Comparison of ENCODE assay signal across 17 cellular contexts in genomic region chr4:128802680-128803628, GRCh38. TPM values are rescaled to one million over a fixed set of nuclear protein-coding genes. Genes with fewer than 3 reads are reported as not detected.
DNase-seq lines count a peak whose midpoint lies in the region; ATAC-seq and TF ChIP-seq lines count a peak whose summit lies in the region.
"Had no signal": no experiment of that assay in that cellular context is flagged by ENCODE, and none has a peak within 500 bp of the region (broad histone marks: within the 10 kb centered on the region; RNA-seq: fewer than 3 reads in every experiment).

No MANE protein-coding gene starts in this region.

- H3K27me3 Mint-ChIP-seq in central memory CD8-positive, alpha-beta T cell, result no peaks in the 10 kb centered on the region

- H3K4me1 ChIP-seq in KMS-11 (ENCODE audit: low read depth, poor library complexity, severe bottlenecking) (peaks cover 41% of the 10 kb centered on the region), mucosa of descending colon (ENCODE audit: low read depth) (peaks cover 6% of the 10 kb centered on the region)
- H3K4me1 ChIP-seq: ascending aorta had no signal

- H3K36me3 Mint-ChIP-seq in central memory CD8-positive, alpha-beta T cell (ENCODE audit: insufficient read depth), result no peaks in the 10 kb centered on the region

- no peak for DNase-seq in central memory CD8-positive, alpha-beta T cell (ENCODE audit: low spot score in 2 of 2)
- DNase-seq in mucosa of descending colon (no peak), SHP77 treated with DMSO at 0.1 percent for 48 hours (lab: John Stamatoyannopoulos, UW) (no peak), medulla oblongata (ENCODE audit: extremely low spot score) (no peak), NCI-H1105 (lab: John Stamatoyannopoulos, UW) (no peak)
- DNase-seq: activated gamma-delta T cell treated with Interleukin-2 at 50 U/mL for 16 hours; AML-193; hippocampal formation; left ventricle myocardium superior; NCI-H1694; NCI-H446 treated with DMSO at 0.1 percent for 48 hours; posterior cingulate gyrus; SIG-M5; stimulated activated CD4-positive, alpha-beta T cell treated with anti-CD3 and anti-CD28 coated beads, Interleukin-2, amount 100 ng/mL, for 48 hours had no signal

- H3K27ac Mint-ChIP-seq in central memory CD8-positive, alpha-beta T cell (ENCODE audit: low read depth), result no peak overlapping the region

- H3K9me3 Mint-ChIP-seq in central memory CD8-positive, alpha-beta T cell, result no peaks in the 10 kb centered on the region

- H3K4me3 ChIP-seq in KMS-11 (IDR thresholded peaks at IDR 0.05; ENCODE audit: insufficient read depth, low read depth, low read length), result no peak overlapping the region
- no peak overlapping the region for H3K4me3 ChIP-seq in mucosa of descending colon
- H3K4me3 ChIP-seq: ascending aorta had no signal

- peak; percentile 16 for ATAC-seq in GM18511 (IDR thresholded peaks at IDR 0.05; ENCODE audit: unreplicated experiment)
- no peak for ATAC-seq in central memory CD8-positive, alpha-beta T cell (replicated peaks; ENCODE audit: extremely low read depth, poor library complexity, severe bottlenecking)
- peak; percentile 44 for ATAC-seq in mucosa of descending colon
- ATAC-seq: left ventricle myocardium superior had no signal

- peak overlapping the region; percentile 42 for H3K4me3 Mint-ChIP-seq in central memory CD8-positive, alpha-beta T cell

- H3K27me3 ChIP-seq in KMS-11 (ENCODE audit: insufficient read depth, low read depth), result no peaks in the 10 kb centered on the region
- H3K27me3 ChIP-seq: ascending aorta had no signal

- H3K9ac ChIP-seq in KMS-11, result peak overlapping the region; percentile 57; the same call in 1 of the 2 replicates

- TF ChIP-seq CTCF in KMS-11 (conservative IDR thresholded peaks at IDR 0.05; ENCODE audit: low read depth, low read length) (no peak), mucosa of descending colon (IDR thresholded peaks at IDR 0.05) (no peak)

- H3K4me1 Mint-ChIP-seq in central memory CD8-positive, alpha-beta T cell, result peaks cover 12% of the 10 kb centered on the region

- no peaks in the 10 kb centered on the region for H4K20me1 ChIP-seq in KMS-11 (ENCODE audit: insufficient read depth)

- H3K36me3 ChIP-seq in KMS-11 (ENCODE audit: insufficient read depth), result no peaks in the 10 kb centered on the region
- no peaks in the 10 kb centered on the region for H3K36me3 ChIP-seq in mucosa of descending colon (ENCODE audit: low read depth)
- H3K36me3 ChIP-seq: ascending aorta had no signal

- peak overlapping the region; percentile 90 for H3K27ac ChIP-seq in KMS-11
- H3K27ac ChIP-seq: ascending aorta had no signal

- H2AFZ ChIP-seq in KMS-11 (ENCODE audit: low read depth), result peak overlapping the region; percentile 78

- peak overlapping the region; percentile 95 for H3K4me2 ChIP-seq in KMS-11

- H3K9me3 ChIP-seq in mucosa of descending colon, result no peaks in the 10 kb centered on the region
- H3K9me3 ChIP-seq: ascending aorta had no signal

- intact Hi-C loops in mucosa of descending colon (cut with DNase I, micrococcal nuclease), result loop anchor here in 1 of 2 donors (10.0 kb wide), 1 partner anchor 238 kb away; no protein-coding TSS in a partner anchor

- no peaks in the 10 kb centered on the region for H3K79me2 ChIP-seq in KMS-11 (ENCODE audit: insufficient read depth, low read depth)

RNA-seq across cellular contexts. Expression of gene JADE1, which starts 6.5 kb away (rescaled TPM):
- total RNA-seq in mucosa of descending colon, result 10 to 100 TPM in 2 of 3 donors, 1 to 10 TPM in 1; 8.5 to 30.9 (median 10.8) TPM
